ENCODE assay signal across 8 cellular contexts in the genomic region with DNA sequence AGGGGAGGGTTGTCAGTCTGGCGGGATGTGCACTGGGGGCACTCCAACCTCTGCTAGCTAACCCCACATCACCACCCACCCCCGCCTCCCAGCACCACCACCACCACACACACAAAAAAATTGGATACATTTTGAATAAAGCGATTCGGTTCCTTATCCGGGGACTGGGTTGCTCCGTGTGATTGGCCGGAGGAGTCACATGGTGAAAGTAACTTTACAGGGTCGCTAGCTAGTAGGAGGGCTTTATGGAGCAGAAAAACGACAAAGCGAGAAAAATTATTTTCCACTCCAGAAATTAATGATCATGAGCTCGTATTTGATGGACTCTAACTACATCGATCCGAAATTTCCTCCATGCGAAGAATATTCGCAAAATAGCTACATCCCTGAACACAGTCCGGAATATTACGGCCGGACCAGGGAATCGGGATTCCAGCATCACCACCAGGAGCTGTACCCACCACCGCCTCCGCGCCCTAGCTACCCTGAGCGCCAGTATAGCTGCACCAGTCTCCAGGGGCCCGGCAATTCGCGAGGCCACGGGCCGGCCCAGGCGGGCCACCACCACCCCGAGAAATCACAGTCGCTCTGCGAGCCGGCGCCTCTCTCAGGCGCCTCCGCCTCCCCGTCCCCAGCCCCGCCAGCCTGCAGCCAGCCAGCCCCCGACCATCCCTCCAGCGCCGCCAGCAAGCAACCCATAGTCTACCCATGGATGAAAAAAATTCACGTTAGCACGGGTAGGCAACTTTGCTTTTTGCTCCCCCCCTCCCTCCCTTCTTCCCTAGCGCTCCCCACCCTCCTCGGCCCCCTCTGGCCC. TPM values are rescaled to one million over a fixed set of nuclear protein-coding genes. Genes with fewer than 3 reads are reported as not detected.
DNase-seq lines count a peak whose midpoint lies in the region; ATAC-seq and TF ChIP-seq lines count a peak whose summit lies in the region.

A gene (plus strand): TSS at position 211 of the 817 bp plus-strand sequence. CDS start 88 bp downstream, at position 299.

- peaks cover 11% of the 10 kb centered on the region for H3F3A ChIP-seq in DOHH2 (ENCODE audit: control insufficient read depth, insufficient read depth)

- peaks cover 22% of the 10 kb centered on the region for H3K36me3 ChIP-seq in DOHH2 (ENCODE audit: control insufficient read depth, low read length)
- H3K36me3 ChIP-seq in endodermal cell (ENCODE audit: control insufficient read depth, insufficient read depth, low read length), result no peaks in the 10 kb centered on the region

- peak within 1 kb of the TSS; percentile 38 for H3K4me3 Mint-ChIP-seq in endodermal cell
- H3K4me3 Mint-ChIP-seq in natural killer cell, result peak within 1 kb of the TSS; percentile 81

- H3K4me3 ChIP-seq in DOHH2 (ENCODE audit: low read length) (peak within 1 kb of the TSS; percentile 79), endodermal cell (ENCODE audit: low read length) (peak within 1 kb of the TSS; percentile 35)

- H3K4me1 ChIP-seq in DOHH2 (ENCODE audit: control insufficient read depth, low read length), result peaks cover 41% of the 10 kb centered on the region
- H3K4me1 ChIP-seq in endodermal cell (ENCODE audit: control insufficient read depth, insufficient read depth, low read length), result no peaks in the 10 kb centered on the region

- H3K4me2 ChIP-seq in DOHH2 (ENCODE audit: low read length), result peak within 1 kb of the TSS; percentile 87

- 6 to 10% methylated on average over 15 to 43 of the region's 45 CpGs for WGBS in endodermal cell (ENCODE audit: insufficient coverage in 1 of 2, insufficient read length in 1 of 2), 2 experiments

- H3K4me1 Mint-ChIP-seq in endodermal cell, result peaks cover 3% of the 10 kb centered on the region
- peaks cover 36 to 44% of the 10 kb centered on the region in 2 donors for H3K4me1 Mint-ChIP-seq in natural killer cell

- H3K79me2 ChIP-seq in DOHH2 (ENCODE audit: control insufficient read depth, low read length), result peaks cover 31% of the 10 kb centered on the region

- DNase-seq in NCI-H748 (lab: John Stamatoyannopoulos, UW; ENCODE audit: unreplicated experiment) (peak; percentile 62), endodermal cell (peak; percentile 80), natural killer cell (no peak), NCI-H1436 (lab: John Stamatoyannopoulos, UW) (no peak), cerebellum (ENCODE audit: low spot score) (no peak)

- no peaks in the 10 kb centered on the region for H4K20me1 ChIP-seq in DOHH2 (ENCODE audit: control insufficient read depth, insufficient read depth, low read depth, low read length)

- intact Hi-C loops in natural killer cell (cut with micrococcal nuclease), result no loop called here

- H3K9ac ChIP-seq in endodermal cell (ENCODE audit: extremely low read depth, low read length, poor library complexity, severe bottlenecking), result no peak within 1 kb of the TSS

- no peak for TF ChIP-seq CTCF in DOHH2 (IDR thresholded peaks at IDR 0.05; ENCODE audit: low read depth, low read length, poor library complexity, severe bottlenecking)
- no peak for TF ChIP-seq CTCF in endodermal cell (conservative IDR thresholded peaks at IDR 0.05)
- no peak for TF ChIP-seq CTCF in natural killer cell (IDR thresholded peaks at IDR 0.05)

- H3K9me3 ChIP-seq in DOHH2 (ENCODE audit: control insufficient read depth, insufficient read depth, low read length) (no peaks in the 10 kb centered on the region), endodermal cell (ENCODE audit: control insufficient read depth, low read length) (no peaks in the 10 kb centered on the region)

- H3K27me3 Mint-ChIP-seq in endodermal cell (ENCODE audit: insufficient read depth), result peaks cover 100% of the 10 kb centered on the region
- peaks cover 65 to 74% of the 10 kb centered on the region in 2 donors for H3K27me3 Mint-ChIP-seq in natural killer cell (ENCODE audit: low read depth in 2 of 2)

- no peaks in the 10 kb centered on the region for H3K36me3 Mint-ChIP-seq in endodermal cell (ENCODE audit: low read depth)
- H3K36me3 Mint-ChIP-seq in natural killer cell, result no peaks in the 10 kb centered on the region

- H3K9me3 Mint-ChIP-seq in endodermal cell (no peaks in the 10 kb centered on the region), natural killer cell (no peaks in the 10 kb centered on the region)

- ATAC-seq in GM21515 (IDR thresholded peaks at IDR 0.05; ENCODE audit: unreplicated experiment), result peak; percentile 45
- ATAC-seq in natural killer cell, result peak; percentile 55 to 56 (median 56)
- ATAC-seq in HG03457 (IDR thresholded peaks at IDR 0.05; ENCODE audit: unreplicated experiment), result no peak

- H3K27me3 ChIP-seq in DOHH2 (ENCODE audit: control insufficient read depth, low read length) (peaks cover 11% of the 10 kb centered on the region), endodermal cell (ENCODE audit: control insufficient read depth, insufficient read depth, low read length, poor library complexity, severe bottlenecking) (peaks cover 100% of the 10 kb centered on the region)

- H3K27ac Mint-ChIP-seq in endodermal cell (no peak within 1 kb of the TSS), natural killer cell (peak within 1 kb of the TSS; percentile 63 to 71)

- H3K27ac ChIP-seq in DOHH2 (ENCODE audit: low read depth, low read length) (peak within 1 kb of the TSS; percentile 86), endodermal cell (ENCODE audit: low read depth, low read length) (no peak within 1 kb of the TSS)

- H3K9me2 ChIP-seq in DOHH2 (replicated peaks; ENCODE audit: control insufficient read depth, low read length), result no peaks in the 10 kb centered on the region

RNA-seq across cellular contexts. Expression of the gene that starts here (rescaled TPM):
- total RNA-seq in endodermal cell (not detected), natural killer cell (1 to 10 TPM in 2 of 3 donors, under 1 TPM in 1; 0.95 to 3.2 (median 1.8) TPM), cerebellum (not detected)
- polyA plus RNA-seq in endodermal cell (2013, experiment 1 of 2), result 13.4 TPM
- 10.3 TPM for polyA plus RNA-seq in endodermal cell (2013, experiment 2 of 2)

Comparison
In these comparisons a context has a peak if more than half of its experiments do, and no peak if none do; other contexts are left out.
1. DNase-seq: peak in NCI-H748 (single experiment) and endodermal cell (single experiment); none in natural killer cell (single experiment), NCI-H1436 (single experiment) and cerebellum (single experiment).